In genomic region chr6:20936949-20937348, GRCh38 we compare ENCODE assay signal across 16 cellular contexts.
DNase-seq lines count a peak whose midpoint lies in the region; ATAC-seq and TF ChIP-seq lines count a peak whose summit lies in the region.
"Had no signal": no experiment of that assay in that cellular context is flagged by ENCODE, and none has a peak within 500 bp of the region (broad histone marks: within the 10 kb centered on the region; RNA-seq: fewer than 3 reads in every experiment).

No MANE protein-coding gene starts in this region.

- peak; percentile 30 for DNase-seq in H9
- peak; percentile 45 for DNase-seq in NCI-H69 (lab: John Stamatoyannopoulos, UW)
- DNase-seq in epithelial cell of proximal tubule (ENCODE audit: low read depth), result no peak
- DNase-seq in nephron progenitor cell, result no peak
- no peak for DNase-seq in DMS153 (lab: John Stamatoyannopoulos, UW)
- no peak for DNase-seq in mucosa of descending colon
- no peak for DNase-seq in HEK293T (ENCODE audit: extremely low spot score)
- DNase-seq: CD8-positive, alpha-beta T cell; COR-L47; DMS79; GM23248; IMR-90; KBM-7 had no signal

- no peak for ATAC-seq in mucosa of descending colon
- no peak for ATAC-seq in activated CD4-positive, CD25-positive, alpha-beta regulatory T cell treated with anti-CD3 and anti-CD28 coated beads, Interleukin-2, amount 50 U/mL, for 24 hours
- ATAC-seq: CD8-positive, alpha-beta T cell had no signal

- no peaks in the 10 kb centered on the region for H3K27me3 Mint-ChIP-seq in H9 (ENCODE audit: low read depth)
- no peaks in the 10 kb centered on the region for H3K27me3 Mint-ChIP-seq in nephron progenitor cell (ENCODE audit: low read depth, poor library complexity)

- POLR2A ChIA-PET in HEK293T (lab: Yijun Ruan, JAX), result no interaction called here

- no peaks in the 10 kb centered on the region for H3K79me1 ChIP-seq in H9 (ENCODE audit: insufficient read depth, low read depth, low read length, poor library complexity, severe bottlenecking)

- H3T11ph ChIP-seq in H9 (ENCODE audit: low read length), result no peak overlapping the region

- TF ChIP-seq CTCF in H9 (conservative IDR thresholded peaks at IDR 0.05) (peak; percentile 42; the same call in 2 of the 3 replicates), epithelial cell of proximal tubule (conservative IDR thresholded peaks at IDR 0.05; ENCODE audit: low read depth, low read length) (peak; percentile 16), nephron progenitor cell (IDR thresholded peaks at IDR 0.05) (no peak), mucosa of descending colon (IDR thresholded peaks at IDR 0.05) (no peak)

- H3K36me3 Mint-ChIP-seq in H9 (ENCODE audit: insufficient read depth in 1 of 3, low read depth in 3 of 3) (peaks cover 0 to 6% (median 2%) of the 10 kb centered on the region in 3 experiments; a peak in 4 of 7 replicates), nephron progenitor cell (ENCODE audit: low read depth) (peaks cover 26% of the 10 kb centered on the region)

- H3K4me1 ChIP-seq in H9 (ENCODE audit: insufficient read depth, low read length) (no peaks in the 10 kb centered on the region), mucosa of descending colon (ENCODE audit: low read depth) (peaks cover 17% of the 10 kb centered on the region)

- peaks cover 0 to 7% of the 10 kb centered on the region in 2 experiments; a peak in 2 of 5 replicates for H3K9me3 Mint-ChIP-seq in H9
- peaks cover 13% of the 10 kb centered on the region for H3K9me3 Mint-ChIP-seq in nephron progenitor cell

- no peak overlapping the region for H3K18ac ChIP-seq in H9 (ENCODE audit: insufficient read length, low read depth, low read length)

- H4K5ac ChIP-seq in H9 (ENCODE audit: insufficient read length, low read depth, low read length), result no peak overlapping the region

- H3K9me3 ChIP-seq in H9 (ENCODE audit: control insufficient read depth, low read depth, low read length), result no peaks in the 10 kb centered on the region
- no peaks in the 10 kb centered on the region for H3K9me3 ChIP-seq in mucosa of descending colon
- H3K9me3 ChIP-seq: HAP-1 had no signal

- peaks cover 24 to 27% of the 10 kb centered on the region in 2 experiments for H3K4me1 Mint-ChIP-seq in H9
- peaks cover 18% of the 10 kb centered on the region for H3K4me1 Mint-ChIP-seq in nephron progenitor cell
- H3K4me1 Mint-ChIP-seq: CD14-positive monocyte had no signal

- intact Hi-C loops in mucosa of descending colon (cut with DNase I, micrococcal nuclease), result no loop called here

- H3K4ac ChIP-seq in H9 (ENCODE audit: low read depth, low read length), result no peak overlapping the region

- H4K91ac ChIP-seq in H9 (ENCODE audit: insufficient read length, low read depth, low read length), result no peak overlapping the region

- H2BK120ac ChIP-seq in H9 (ENCODE audit: low read depth, low read length, poor library complexity, severe bottlenecking), result no peak overlapping the region

- H2AFZ ChIP-seq in H9 (ENCODE audit: low read length), result no peak overlapping the region
- H2AFZ ChIP-seq: GM23248 had no signal

- H2BK12ac ChIP-seq in H9 (ENCODE audit: insufficient read length, low read depth, low read length), result no peak overlapping the region

- H3K36me3 ChIP-seq in mucosa of descending colon (ENCODE audit: low read depth), result no peaks in the 10 kb centered on the region
- H3K36me3 ChIP-seq: HAP-1 had no signal

- no peak overlapping the region for H3K27ac ChIP-seq in H9 (ENCODE audit: insufficient read length, low read depth, low read length)
- H3K27ac ChIP-seq: GM23248 had no signal

- H3K27ac Mint-ChIP-seq in H9 (peak overlapping the region in 1 of 3 experiments; percentile 12; a peak in 1 of 7 replicates), nephron progenitor cell (peak overlapping the region; percentile 27)
- H3K27ac Mint-ChIP-seq: CD14-positive monocyte; CD8-positive, alpha-beta T cell had no signal

- CTCF ChIA-PET in HEK293T (lab: Yijun Ruan, JAX), result no interaction called here

- H3K4me3 ChIP-seq in epithelial cell of proximal tubule (ENCODE audit: low read depth, low read length), result no peak overlapping the region
- no peak overlapping the region for H3K4me3 ChIP-seq in mucosa of descending colon
- H3K4me3 ChIP-seq: GM23248, HAP-1 had no signal

- H4K8ac ChIP-seq in H9 (replicated peaks; ENCODE audit: insufficient read length, low read depth, low read length), result no peak overlapping the region

- WGBS in H9 (ENCODE audit: extremely low coverage, insufficient read length, low lambda C conversion rate), result no CpG with 5 or more reads among the region's 2 CpGs

- no peak overlapping the region for H3K4me2 ChIP-seq in H9 (ENCODE audit: insufficient read depth, insufficient read length, low read length)

- no peaks in the 10 kb centered on the region for H3K23me2 ChIP-seq in H9 (ENCODE audit: insufficient read length, low read depth, low read length, poor library complexity, severe bottlenecking)

- H3K9ac ChIP-seq in H9 (ENCODE audit: extremely low read depth, insufficient read length, low read length), result no peak overlapping the region
- H3K9ac ChIP-seq: GM23248 had no signal

- H2BK5ac ChIP-seq in H9 (ENCODE audit: insufficient read length, low read length), result no peak overlapping the region

- no peak overlapping the region for H2BK15ac ChIP-seq in H9 (ENCODE audit: low read depth, low read length)

- H3K79me2 ChIP-seq in H9 (ENCODE audit: insufficient read depth, low read length), result no peaks in the 10 kb centered on the region

- no peak overlapping the region for H3K4me3 Mint-ChIP-seq in H9
- no peak overlapping the region for H3K4me3 Mint-ChIP-seq in nephron progenitor cell
- H3K4me3 Mint-ChIP-seq: CD14-positive monocyte; CD8-positive, alpha-beta T cell had no signal

- no peak overlapping the region for H2AK5ac ChIP-seq in H9 (ENCODE audit: insufficient read length, low read length)

- no peak overlapping the region for H3K23ac ChIP-seq in H9 (ENCODE audit: insufficient read length, low read depth, low read length)

- no peak overlapping the region for H2BK20ac ChIP-seq in H9 (ENCODE audit: low read depth, low read length, poor library complexity, severe bottlenecking)

- no peaks in the 10 kb centered on the region for H3K27me3 ChIP-seq in H9 (ENCODE audit: insufficient read depth, low read length)

- no peak overlapping the region for H3K56ac ChIP-seq in H9 (ENCODE audit: insufficient read length, low read depth, low read length)

- H4K20me1 ChIP-seq in H9 (ENCODE audit: control insufficient read depth, insufficient read depth, insufficient read length), result no peaks in the 10 kb centered on the region

- H3K14ac ChIP-seq in H9 (ENCODE audit: insufficient read depth, low read length), result no peak overlapping the region

TF ChIP-seq in HEK293T, 16 proteins besides CTCF, POLR2A, EP300 and RAD21:
- TF ChIP-seq FOXA1 (IDR thresholded peaks at IDR 0.05) (no peak), LEF1 (IDR thresholded peaks at IDR 0.05; ENCODE audit: borderline replicate concordance) (no peak), NFRKB (IDR thresholded peaks at IDR 0.05) (no peak), SUZ12 (IDR thresholded peaks at IDR 0.05) (no peak), SP1 (IDR thresholded peaks at IDR 0.05) (no peak)

Comparison
In these comparisons a context has a peak if more than half of its experiments do, and no peak if none do; other contexts are left out.
1. DNase-seq: peak in H9 (single experiment) and NCI-H69 (single experiment); none in epithelial cell of proximal tubule (single experiment), nephron progenitor cell (single experiment), DMS153 (single experiment), mucosa of descending colon (0 of 3) and HEK293T (single experiment).
2. CTCF ChIP-seq: peak in H9 (single experiment) and epithelial cell of proximal tubule (single experiment); none in nephron progenitor cell (single experiment) and mucosa of descending colon (single experiment).